Comparison of ENCODE assay signal across 14 cellular contexts in genomic region chr2:154455201-154455600, GRCh38.
DNase-seq lines count a peak whose midpoint lies in the region; ATAC-seq and TF ChIP-seq lines count a peak whose summit lies in the region.
"Had no signal": no experiment of that assay in that cellular context is flagged by ENCODE, and none has a peak within 500 bp of the region (broad histone marks: within the 10 kb centered on the region; RNA-seq: fewer than 3 reads in every experiment).

No MANE protein-coding gene starts in this region.

- DNase-seq in GM03348 (ENCODE audit: low spot score) (peak; percentile 38), fibroblast of pulmonary artery (ENCODE audit: low read depth) (peak; percentile 24), substantia nigra (lab: John Stamatoyannopoulos, UW) (no peak), foreskin melanocyte (no peak)
- no peak for DNase-seq in activated naive CD4-positive, alpha-beta T cell treated with anti-CD3 and anti-CD28 coated beads, Interleukin-2, amount 50 U/mL, for 72 hours (ENCODE audit: low spot score in 2 of 2)
- DNase-seq: activated CD4-positive, alpha-beta T cell treated with anti-CD3 and anti-CD28 coated beads for 48 hours; activated T-cell treated with anti-CD3 and anti-CD28 coated beads, Interleukin-2, amount 50 U/mL, for 1 hour; adrenal gland; MV-4-11; stimulated activated naive CD8-positive, alpha-beta T cell treated with anti-CD3 and anti-CD28 coated beads, Interleukin-15, Interleukin-2, amounts not matched to agents 100 U/mL and 50 U/mL, for 24 hours; T-helper 17 cell had no signal

- TF ChIP-seq CTCF in OCI-LY1 (IDR thresholded peaks at IDR 0.05; ENCODE audit: low read length) = no peak
- TF ChIP-seq CTCF in fibroblast of pulmonary artery (IDR thresholded peaks at IDR 0.05; ENCODE audit: low read length, missing control alignments) = no peak

- H3K27ac ChIP-seq in OCI-LY1 (ENCODE audit: low read depth, low read length, poor library complexity, severe bottlenecking) = no peak overlapping the region
- no peak overlapping the region for H3K27ac ChIP-seq in stomach smooth muscle (ENCODE audit: low read length)
- H3K27ac ChIP-seq in substantia nigra (ENCODE audit: low read depth, low read length, poor library complexity, severe bottlenecking) = no peak overlapping the region
- H3K27ac ChIP-seq: adrenal gland had no signal

- peaks cover 3 to 11% of the 10 kb centered on the region in 2 donors for H3K9me3 Mint-ChIP-seq in activated naive CD4-positive, alpha-beta T cell treated with anti-CD3 and anti-CD28 coated beads, Interleukin-2, amount 50 U/mL, for 72 hours
- H3K9me3 Mint-ChIP-seq: dendritic cell treated with granulocyte-macrophage colony-stimulating factor and Interleukin-4, amounts not matched to agents 40 ng/mL and 50 ng/mL, for 4 days had no signal

- H3K9me2 ChIP-seq in OCI-LY1 (ENCODE audit: low read depth, low read length) = no peaks in the 10 kb centered on the region

- H3K4me1 ChIP-seq in OCI-LY1 (ENCODE audit: insufficient read depth, low read length, severe bottlenecking) (peaks cover 16% of the 10 kb centered on the region), stomach smooth muscle (ENCODE audit: control insufficient read depth, insufficient read depth, low read length) (no peaks in the 10 kb centered on the region)
- H3K4me1 ChIP-seq: adrenal gland had no signal

- ATAC-seq in activated naive CD4-positive, alpha-beta T cell treated with anti-CD3 and anti-CD28 coated beads, Interleukin-2, amount 50 U/mL, for 72 hours = no peak
- ATAC-seq: stimulated activated naive CD8-positive, alpha-beta T cell treated with anti-CD3 and anti-CD28 coated beads, Interleukin-15, Interleukin-2, amounts not matched to agents 100 U/mL and 50 U/mL, for 24 hours; T-helper 17 cell had no signal

- H3F3A ChIP-seq in OCI-LY1 (ENCODE audit: insufficient read depth, low read length) = no peaks in the 10 kb centered on the region

- H2AFZ ChIP-seq in OCI-LY1 (ENCODE audit: low read length) = peak overlapping the region; percentile 73; the same call in 1 of the 2 replicates

- H4K20me1 ChIP-seq in OCI-LY1 (ENCODE audit: insufficient read depth, low read length) = no peaks in the 10 kb centered on the region

- H3K9me3 ChIP-seq in OCI-LY1 (ENCODE audit: low read length) = no peaks in the 10 kb centered on the region
- H3K9me3 ChIP-seq in stomach smooth muscle (ENCODE audit: control insufficient read depth in 2 of 2, low read length in 2 of 2) = no peaks in the 10 kb centered on the region
- H3K9me3 ChIP-seq: adrenal gland had no signal

- H3K4me2 ChIP-seq in OCI-LY1 (ENCODE audit: low read length) = peak overlapping the region; percentile 63

- H3K4me3 ChIP-seq in OCI-LY1 (ENCODE audit: low read depth, low read length, poor library complexity, severe bottlenecking) (peak overlapping the region; percentile 41), fibroblast of pulmonary artery (replicated peaks; ENCODE audit: low read depth, low read length) (peak overlapping the region; percentile 60), stomach smooth muscle (ENCODE audit: low read length in 2 of 2) (peak overlapping the region; percentile 3 to 16)

- H3K36me3 Mint-ChIP-seq in activated naive CD4-positive, alpha-beta T cell treated with anti-CD3 and anti-CD28 coated beads, Interleukin-2, amount 50 U/mL, for 72 hours = no peaks in the 10 kb centered on the region

- H3K27ac Mint-ChIP-seq in activated naive CD4-positive, alpha-beta T cell treated with anti-CD3 and anti-CD28 coated beads, Interleukin-2, amount 50 U/mL, for 72 hours = no peak overlapping the region
- H3K27ac Mint-ChIP-seq: dendritic cell treated with granulocyte-macrophage colony-stimulating factor and Interleukin-4, amounts not matched to agents 40 ng/mL and 50 ng/mL, for 4 days; T-helper 17 cell had no signal

- no peaks in the 10 kb centered on the region for H3K79me2 ChIP-seq in OCI-LY1 (ENCODE audit: insufficient read depth, low read length)

- H3K36me3 ChIP-seq in OCI-LY1 (ENCODE audit: insufficient read depth, low read length) (no peaks in the 10 kb centered on the region), stomach smooth muscle (ENCODE audit: control insufficient read depth in 2 of 2, insufficient read depth in 2 of 2, low read length in 2 of 2) (no peaks in the 10 kb centered on the region)
- H3K36me3 ChIP-seq: adrenal gland had no signal

- H3K27me3 ChIP-seq in OCI-LY1 (ENCODE audit: insufficient read depth, low read length) (no peaks in the 10 kb centered on the region), stomach smooth muscle (ENCODE audit: control insufficient read depth in 1 of 2, insufficient read depth in 2 of 2, low read length in 2 of 2) (no peaks in the 10 kb centered on the region)
- H3K27me3 ChIP-seq: adrenal gland had no signal

- H3K9ac ChIP-seq in OCI-LY1 (ENCODE audit: low read length) (no peak overlapping the region), stomach smooth muscle (ENCODE audit: low read length in 2 of 2) (no peak overlapping the region)

Comparison
In these comparisons a context has a peak if more than half of its experiments do, and no peak if none do; other contexts are left out.
1. DNase-seq: peak in GM03348 (single experiment) and fibroblast of pulmonary artery (single experiment); none in substantia nigra (0 of 49), activated naive CD4-positive, alpha-beta T cell treated with anti-CD3 and anti-CD28 coated beads, Interleukin-2, amount 50 U/mL, for 72 hours (0 of 2) and foreskin melanocyte (single experiment).
2. H3K4me3 ChIP-seq: peak in every context shown above with its lines; median percentile 60 in fibroblast of pulmonary artery; 41 in OCI-LY1; 10 in stomach smooth muscle.